8 cellular contexts compared by ENCODE assay signal in the genomic region with DNA sequence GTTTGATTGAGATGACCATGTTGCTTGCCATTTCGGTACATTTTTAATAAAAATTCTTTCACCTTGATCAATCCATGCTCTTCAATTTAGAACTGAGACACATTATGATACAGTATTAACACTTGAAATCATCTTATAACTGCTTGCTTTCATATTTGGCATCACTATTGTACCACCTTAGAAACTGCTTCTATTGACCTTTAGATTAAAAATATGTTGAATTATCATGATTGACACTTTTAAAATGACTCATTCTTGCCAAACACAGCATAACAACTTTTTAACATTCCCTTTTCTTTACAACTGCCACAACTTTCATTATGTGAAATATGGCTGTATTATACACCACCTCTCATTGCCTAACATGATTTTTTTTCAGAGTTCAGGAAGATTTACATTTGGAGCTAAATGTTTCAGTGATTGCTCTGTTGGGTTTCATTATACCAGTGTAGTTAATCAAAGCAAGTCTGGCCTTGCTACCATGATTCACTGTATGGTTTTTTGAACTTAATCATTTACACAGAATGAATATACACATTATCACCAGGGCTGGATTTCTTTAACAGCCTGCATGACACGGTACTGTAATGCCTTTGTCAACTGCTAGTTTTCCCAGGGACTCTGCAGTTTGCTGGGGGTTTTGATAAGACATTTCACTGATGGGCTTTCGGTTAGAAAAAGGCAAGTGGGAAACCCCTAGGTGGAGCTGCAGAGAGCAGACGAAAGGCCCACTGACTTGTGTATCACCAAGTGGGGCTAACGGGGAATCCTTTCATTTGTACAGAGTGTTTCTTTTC.
DNase-seq lines count a peak whose midpoint lies in the region; ATAC-seq and TF ChIP-seq lines count a peak whose summit lies in the region.

No MANE protein-coding gene starts in this region.

- H3K27ac ChIP-seq in Panc1 (ENCODE audit: low read length) (no peak overlapping the region), colonic mucosa (no peak overlapping the region), neural progenitor cell (no peak overlapping the region)

- no peaks in the 10 kb centered on the region for H3K9me3 ChIP-seq in Panc1 (ENCODE audit: control insufficient read depth, insufficient read depth, low read depth, low read length)
- H3K9me3 ChIP-seq in colonic mucosa: no peaks in the 10 kb centered on the region
- no peaks in the 10 kb centered on the region for H3K9me3 ChIP-seq in neural progenitor cell (ENCODE audit: low read depth)

- TF ChIP-seq CTCF in Panc1 (IDR thresholded peaks at IDR 0.05) (no peak), colonic mucosa (IDR thresholded peaks at IDR 0.05) (peak; percentile 16), neural progenitor cell (IDR thresholded peaks at IDR 0.05) (peak; percentile 73), Calu3 (IDR thresholded peaks at IDR 0.05; ENCODE audit: unreplicated experiment) (no peak)

- BruUV-seq in Panc1 (replicated peaks; lab: Mats Ljungman, UMichigan) (no TSS peak), Calu3 (replicated peaks; lab: Mats Ljungman, UMichigan) (no TSS peak)

- CTCF ChIA-PET in activated CD4-positive, alpha-beta T cell treated with anti-CD3 and anti-CD28 coated beads, Interleukin-2, amount 10 ng/mL, durations not matched to agents 7 days and 5 days (lab: Charles Lee): no interaction called here
- CTCF ChIA-PET in Panc1 (lab: Charles Lee): no interaction called here
- CTCF ChIA-PET in Calu3 (lab: Charles Lee): interaction anchor here (0.5 kb wide), 1 partner anchor 35 kb away, joined by 3 read pairs; no protein-coding TSS in a partner anchor

- H3K4me3 ChIP-seq in Panc1 (ENCODE audit: low read depth in 2 of 2, low read length in 2 of 2) (no peak overlapping the region), colonic mucosa (no peak overlapping the region), neural progenitor cell (no peak overlapping the region)

- H2AFZ ChIP-seq in neural progenitor cell (replicated peaks): no peak overlapping the region

- no peaks in the 10 kb centered on the region for H3K9me3 Mint-ChIP-seq in activated CD4-positive, alpha-beta T cell treated with anti-CD3 and anti-CD28 coated beads, Interleukin-2, amount 10 ng/mL, durations not matched to agents 7 days and 5 days
- no peaks in the 10 kb centered on the region for H3K9me3 Mint-ChIP-seq in neural progenitor cell
- no peaks in the 10 kb centered on the region for H3K9me3 Mint-ChIP-seq in Calu3 (ENCODE audit: low read depth, unreplicated experiment)

- H3K79me2 ChIP-seq in neural progenitor cell (ENCODE audit: low read depth): no peaks in the 10 kb centered on the region

- H3K4me1 Mint-ChIP-seq in activated CD4-positive, alpha-beta T cell treated with anti-CD3 and anti-CD28 coated beads, Interleukin-2, amount 10 ng/mL, durations not matched to agents 7 days and 5 days: peaks cover 5% of the 10 kb centered on the region
- H3K4me1 Mint-ChIP-seq in neural progenitor cell (peaks cover 6% of the 10 kb centered on the region), Calu3 (ENCODE audit: low read depth, unreplicated experiment) (no peaks in the 10 kb centered on the region)

- H3K27me3 Mint-ChIP-seq in activated CD4-positive, alpha-beta T cell treated with anti-CD3 and anti-CD28 coated beads, Interleukin-2, amount 10 ng/mL, durations not matched to agents 7 days and 5 days: no peaks in the 10 kb centered on the region
- H3K27me3 Mint-ChIP-seq in neural progenitor cell (ENCODE audit: insufficient read depth, low read depth) (peaks cover 5% of the 10 kb centered on the region), Calu3 (ENCODE audit: unreplicated experiment) (no peaks in the 10 kb centered on the region)

- H3K9ac ChIP-seq in colonic mucosa (ENCODE audit: low read depth in 2 of 2, low read length in 2 of 2) (no peak overlapping the region), neural progenitor cell (no peak overlapping the region)

- peak; percentile 69 for ATAC-seq in HG02571 (IDR thresholded peaks at IDR 0.05; ENCODE audit: unreplicated experiment)
- no peak for ATAC-seq in Panc1

- H3K36me3 ChIP-seq in Panc1 (ENCODE audit: control insufficient read depth, insufficient read depth, low read length) (no peaks in the 10 kb centered on the region), colonic mucosa (no peaks in the 10 kb centered on the region), neural progenitor cell (no peaks in the 10 kb centered on the region)

- H3K27ac Mint-ChIP-seq in activated CD4-positive, alpha-beta T cell treated with anti-CD3 and anti-CD28 coated beads, Interleukin-2, amount 10 ng/mL, durations not matched to agents 7 days and 5 days: no peak overlapping the region
- H3K27ac Mint-ChIP-seq in neural progenitor cell: no peak overlapping the region
- H3K27ac Mint-ChIP-seq in Calu3 (ENCODE audit: unreplicated experiment): no peak overlapping the region

- POLR2A ChIA-PET in activated CD4-positive, alpha-beta T cell treated with anti-CD3 and anti-CD28 coated beads, Interleukin-2, amount 10 ng/mL, durations not matched to agents 7 days and 5 days (lab: Charles Lee): no interaction called here
- POLR2A ChIA-PET in Panc1 (lab: Charles Lee): no interaction called here

- no peaks in the 10 kb centered on the region for H4K20me1 ChIP-seq in neural progenitor cell (ENCODE audit: low read depth)

- no peaks in the 10 kb centered on the region for H3K27me3 ChIP-seq in Panc1 (ENCODE audit: control insufficient read depth, insufficient read depth, low read length)
- no peaks in the 10 kb centered on the region for H3K27me3 ChIP-seq in colonic mucosa
- H3K27me3 ChIP-seq in neural progenitor cell: no peaks in the 10 kb centered on the region

- no peaks in the 10 kb centered on the region for H3K36me3 Mint-ChIP-seq in activated CD4-positive, alpha-beta T cell treated with anti-CD3 and anti-CD28 coated beads, Interleukin-2, amount 10 ng/mL, durations not matched to agents 7 days and 5 days (ENCODE audit: low read depth)
- H3K36me3 Mint-ChIP-seq in neural progenitor cell (no peaks in the 10 kb centered on the region), Calu3 (ENCODE audit: insufficient read depth, unreplicated experiment) (no peaks in the 10 kb centered on the region)

- no peaks in the 10 kb centered on the region for H3F3A ChIP-seq in neural progenitor cell (ENCODE audit: low read depth)

- H3K4me1 ChIP-seq in Panc1 (ENCODE audit: control insufficient read depth, insufficient read depth, low read length) (no peaks in the 10 kb centered on the region), colonic mucosa (no peaks in the 10 kb centered on the region), neural progenitor cell (peaks cover 28% of the 10 kb centered on the region)

- no peak overlapping the region for H3K4me3 Mint-ChIP-seq in activated CD4-positive, alpha-beta T cell treated with anti-CD3 and anti-CD28 coated beads, Interleukin-2, amount 10 ng/mL, durations not matched to agents 7 days and 5 days
- H3K4me3 Mint-ChIP-seq in neural progenitor cell (no peak overlapping the region), Calu3 (ENCODE audit: low read depth, unreplicated experiment) (no peak overlapping the region)

- intact Hi-C loops in Panc1 (cut with micrococcal nuclease; ENCODE audit: unreplicated experiment): no loop called here
- intact Hi-C loops in colonic mucosa (cut with DNase I): no loop called here
- intact Hi-C loops in Calu3 (cut with micrococcal nuclease; ENCODE audit: unreplicated experiment): no loop called here

- peak; percentile 15 for DNase-seq in activated CD4-positive, alpha-beta T cell treated with anti-CD3 and anti-CD28 coated beads for 48 hours
- no peak for DNase-seq in activated CD4-positive, alpha-beta T cell treated with anti-CD3 and anti-CD28 coated beads, Interleukin-2, amount 10 ng/mL, durations not matched to agents 7 days and 5 days
- DNase-seq in Panc1 (ENCODE audit: low read depth, low spot score): peak; percentile 8
- no peak for DNase-seq in colonic mucosa
- DNase-seq in neural progenitor cell (ENCODE audit: low spot score): peak; percentile 77
- no peak for DNase-seq in NCI-H345 treated with DMSO at 0.1 percent for 48 hours (lab: John Stamatoyannopoulos, UW; ENCODE audit: unreplicated experiment)
- no peak for DNase-seq in Calu3

- H3K4me2 ChIP-seq in neural progenitor cell: no peak overlapping the region

- in situ Hi-C loops in Panc1 (cut with HindIII; ENCODE audit: low pct_unique_long_range_greater_than_20kb, low sequenced_read_pairs): no loop called here

Comparison
In these comparisons a context has a peak if more than half of its experiments do, and no peak if none do; other contexts are left out.
1. DNase-seq: peak in activated CD4-positive, alpha-beta T cell treated with anti-CD3 and anti-CD28 coated beads for 48 hours (single experiment), Panc1 (single experiment) and neural progenitor cell (single experiment); none in activated CD4-positive, alpha-beta T cell treated with anti-CD3 and anti-CD28 coated beads, Interleukin-2, amount 10 ng/mL, durations not matched to agents 7 days and 5 days (single experiment), colonic mucosa (single experiment), NCI-H345 treated with DMSO at 0.1 percent for 48 hours (single experiment) and Calu3 (single experiment).
2. CTCF ChIP-seq: peak in colonic mucosa (single experiment) and neural progenitor cell (single experiment); none in Panc1 (single experiment) and Calu3 (single experiment).